ENCODE assay signal across 9 cellular contexts in genomic region chr13:19061278-19061677, GRCh38.
"Had no signal": no experiment of that assay in that cellular context is flagged by ENCODE, and none has a peak within 500 bp of the region (broad histone marks: within the 10 kb centered on the region; RNA-seq: fewer than 3 reads in every experiment).

No MANE protein-coding gene starts in this region.

- H3K4me1 ChIP-seq: HAP-1 had no signal

- H3K4me3 Mint-ChIP-seq: GM23338, H9, HFFc6 had no signal

- ATAC-seq: GM23338, HCT116 had no signal

- H3K27ac Mint-ChIP-seq: GM23338, H9, HFFc6 had no signal

- H3K27ac ChIP-seq: GM23248 had no signal

- H3K9me3 Mint-ChIP-seq: GM23338 had no signal

- H3K36me3 ChIP-seq: HAP-1 had no signal

- DNase-seq: GM23248, GOT3, H7, H9, HCEC 1CT, HFFc6 had no signal

- H3K4me1 Mint-ChIP-seq: GM23338, H9 had no signal

- H3K4me3 ChIP-seq: GM23248, GM23338, HAP-1 had no signal
